Comparison of ENCODE assay signal across 27 cellular contexts in genomic region chr11:100677796-100678195, GRCh38. TPM values are rescaled to one million over a fixed set of nuclear protein-coding genes. Genes with fewer than 3 reads are reported as not detected.
"Had no signal": no experiment of that assay in that cellular context is flagged by ENCODE, and none has a peak within 500 bp of the region (broad histone marks: within the 10 kb centered on the region; RNA-seq: fewer than 3 reads in every experiment).

No MANE protein-coding gene starts in this region.

- H3K36me3 Mint-ChIP-seq: activated CD8-positive, alpha-beta memory T cell treated with anti-CD3 and anti-CD28 coated beads, Interleukin-2, amount 10 ng/mL, durations not matched to agents 7 days and 5 days; mesothelial cell of epicardium; natural killer cell treated with Interleukin-12 subunit alpha and Interleukin-12 subunit beta and Interleukin-15 and Interleukin-18, amount 100 ng/mL, for 72 hours had no signal

- H3K79me2 ChIP-seq: hepatocyte, parathyroid adenoma had no signal

- FAIRE-seq: colon, islet of Langerhans had no signal

- H3K27me3 Mint-ChIP-seq: activated CD4-positive, alpha-beta memory T cell treated with anti-CD3 and anti-CD28 coated beads, Interleukin-2, amount 10 ng/mL, durations not matched to agents 7 days and 5 days; activated CD8-positive, alpha-beta memory T cell treated with anti-CD3 and anti-CD28 coated beads, Interleukin-2, amount 10 ng/mL, durations not matched to agents 7 days and 5 days; natural killer cell treated with Interleukin-12 subunit alpha and Interleukin-12 subunit beta and Interleukin-15 and Interleukin-18, amount 100 ng/mL, for 72 hours had no signal

- H3K36me3 ChIP-seq: lower lobe of right lung, neutrophil, thyroid gland, uterus had no signal

- H3K4me3 Mint-ChIP-seq: activated CD4-positive, alpha-beta memory T cell treated with anti-CD3 and anti-CD28 coated beads, Interleukin-2, amount 10 ng/mL, durations not matched to agents 7 days and 5 days; activated CD8-positive, alpha-beta memory T cell treated with anti-CD3 and anti-CD28 coated beads, Interleukin-2, amount 10 ng/mL, durations not matched to agents 7 days and 5 days; mesothelial cell of epicardium; natural killer cell treated with Interleukin-12 subunit alpha and Interleukin-12 subunit beta and Interleukin-15 and Interleukin-18, amount 100 ng/mL, for 72 hours had no signal

- H3K9ac ChIP-seq: parathyroid adenoma had no signal

- H3K4me2 ChIP-seq: hepatocyte had no signal

- H2AFZ ChIP-seq: hepatocyte, parathyroid adenoma had no signal

- H3K27ac ChIP-seq: body of pancreas, dorsolateral prefrontal cortex, epithelial cell of prostate, foreskin keratinocyte, hepatocyte, lower lobe of right lung, neutrophil, parathyroid adenoma, thyroid gland, uterus had no signal

- ATAC-seq: activated CD8-positive, alpha-beta memory T cell treated with anti-CD3 and anti-CD28 coated beads, Interleukin-2, amount 10 ng/mL, durations not matched to agents 7 days and 5 days; body of pancreas; foreskin keratinocyte; left colon; lower lobe of right lung; natural killer cell treated with Interleukin-12 subunit alpha and Interleukin-12 subunit beta and Interleukin-15 and Interleukin-18, amount 100 ng/mL, for 72 hours; sciatic nerve had no signal

- H3K27me3 ChIP-seq: body of pancreas, dorsolateral prefrontal cortex, foreskin keratinocyte, hepatocyte, neutrophil, thyroid gland, uterus had no signal

- H3K9me3 Mint-ChIP-seq: activated T-helper 2 cell treated with anti-CD3 and anti-CD28 coated beads, Interferon-gamma antibody, Interleukin-2, Interleukin-4, amounts not matched to agents 10 μg/mL and 5 μg/mL and 100 μg/mL, durations not matched to agents 14 hours and 24 hours and 36 hours; mesothelial cell of epicardium; natural killer cell treated with Interleukin-12 subunit alpha and Interleukin-12 subunit beta and Interleukin-15 and Interleukin-18, amount 100 ng/mL, for 72 hours had no signal

- H3K4me3 ChIP-seq: body of pancreas, dorsolateral prefrontal cortex, hepatocyte, lower lobe of right lung, thyroid gland, uterus had no signal

- H3K27ac Mint-ChIP-seq: activated CD4-positive, alpha-beta memory T cell treated with anti-CD3 and anti-CD28 coated beads, Interleukin-2, amount 10 ng/mL, durations not matched to agents 7 days and 5 days; activated CD8-positive, alpha-beta memory T cell treated with anti-CD3 and anti-CD28 coated beads, Interleukin-2, amount 10 ng/mL, durations not matched to agents 7 days and 5 days; activated T-helper 2 cell treated with anti-CD3 and anti-CD28 coated beads, Interferon-gamma antibody, Interleukin-2, Interleukin-4, amounts not matched to agents 10 μg/mL and 5 μg/mL and 100 μg/mL, durations not matched to agents 14 hours and 24 hours and 36 hours; mesothelial cell of epicardium; natural killer cell treated with Interleukin-12 subunit alpha and Interleukin-12 subunit beta and Interleukin-15 and Interleukin-18, amount 100 ng/mL, for 72 hours had no signal

- H3K9me3 ChIP-seq: body of pancreas, lower lobe of right lung, neutrophil, thyroid gland, uterus had no signal

- DNase-seq: activated CD4-positive, alpha-beta memory T cell treated with anti-CD3 and anti-CD28 coated beads, Interleukin-2, amount 10 ng/mL, durations not matched to agents 7 days and 5 days; activated CD4-positive, alpha-beta T cell treated with anti-CD3 and anti-CD28 coated beads for 48 hours; activated CD4-positive, CD25-positive, alpha-beta regulatory T cell; activated CD8-positive, alpha-beta memory T cell treated with anti-CD3 and anti-CD28 coated beads, Interleukin-2, amount 10 ng/mL, durations not matched to agents 7 days and 5 days; activated naive CD4-positive, alpha-beta T cell treated with Interleukin-2 at 50 U/mL for 16 hours; activated T-cell treated with anti-CD3 and anti-CD28 coated beads, Interleukin-2, amount 50 U/mL, for 1 hour; body of pancreas; caudate nucleus; dorsolateral prefrontal cortex; foreskin keratinocyte; left colon; lower lobe of right lung; stimulated activated CD8-positive, alpha-beta memory T cell treated with anti-CD3 and anti-CD28 coated beads, Interleukin-4, amount 100 ng/mL, for 48 hours; stimulated activated naive CD4-positive, alpha-beta T cell; T-helper 9 cell; thyroid gland; uterus had no signal

- H3K4me1 ChIP-seq: body of pancreas, foreskin keratinocyte, parathyroid adenoma, thyroid gland, uterus had no signal

RNA-seq across cellular contexts. Expression of gene ARHGAP42, which starts 9.3 kb away (rescaled TPM):
- total RNA-seq: activated CD4-positive, alpha-beta memory T cell treated with anti-CD3 and anti-CD28 coated beads, Interleukin-2, amount 10 ng/mL, durations not matched to agents 7 days and 5 days had no signal
